In the genomic region with DNA sequence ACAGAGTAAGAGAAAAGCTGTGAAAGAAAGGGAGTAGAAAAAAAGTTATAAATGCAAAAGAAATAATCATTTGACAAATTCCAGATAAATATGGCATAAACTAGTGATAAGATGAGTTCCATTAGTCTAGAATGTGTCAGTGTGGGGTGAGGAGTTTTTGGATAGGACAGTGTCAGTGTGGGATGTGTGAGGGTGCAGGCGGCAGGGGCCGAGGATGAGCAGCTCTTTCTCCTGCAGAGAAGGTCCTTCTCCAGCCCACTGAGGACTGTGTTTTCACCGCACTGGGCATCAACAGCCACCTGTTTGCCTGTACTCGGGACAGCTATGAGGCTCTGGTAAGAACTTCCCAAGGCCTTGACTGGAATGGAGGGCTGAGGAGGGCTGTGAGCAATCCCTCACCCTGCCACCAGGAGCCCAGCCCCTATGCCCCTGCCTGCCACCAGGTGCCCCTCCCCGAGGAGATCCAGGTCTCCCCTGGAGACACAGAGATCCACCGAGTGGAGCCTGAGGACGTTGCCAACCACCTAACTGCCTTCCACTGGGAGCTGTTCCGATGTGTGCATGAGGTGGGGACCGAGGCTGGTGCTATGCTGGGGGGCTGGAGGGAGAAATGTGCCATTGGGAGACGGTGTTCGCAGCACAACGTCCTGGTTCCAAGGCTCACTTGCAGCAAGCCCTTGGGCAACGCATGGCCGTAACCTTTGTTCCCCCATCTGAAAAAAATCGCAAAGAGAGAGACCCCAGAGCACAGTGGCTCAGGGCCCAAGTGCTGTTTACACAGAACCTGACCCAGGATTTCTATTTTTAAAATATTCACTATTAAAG, we compare ENCODE assay signal across 1 cellular context.
TF ChIP-seq lines count a peak whose summit lies in the region.

No MANE protein-coding gene starts in this region.

TF ChIP-seq in SK-N-SH, 30 proteins besides CTCF, POLR2A, EP300 and RAD21 (continued from another document):
- TF ChIP-seq, protein P1, sequence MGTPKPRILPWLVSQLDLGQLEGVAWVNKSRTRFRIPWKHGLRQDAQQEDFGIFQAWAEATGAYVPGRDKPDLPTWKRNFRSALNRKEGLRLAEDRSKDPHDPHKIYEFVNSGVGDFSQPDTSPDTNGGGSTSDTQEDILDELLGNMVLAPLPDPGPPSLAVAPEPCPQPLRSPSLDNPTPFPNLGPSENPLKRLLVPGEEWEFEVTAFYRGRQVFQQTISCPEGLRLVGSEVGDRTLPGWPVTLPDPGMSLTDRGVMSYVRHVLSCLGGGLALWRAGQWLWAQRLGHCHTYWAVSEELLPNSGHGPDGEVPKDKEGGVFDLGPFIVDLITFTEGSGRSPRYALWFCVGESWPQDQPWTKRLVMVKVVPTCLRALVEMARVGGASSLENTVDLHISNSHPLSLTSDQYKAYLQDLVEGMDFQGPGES (IDR thresholded peaks at IDR 0.05; ENCODE audit: low read depth, low read length) = no peak
- TF ChIP-seq, protein P2, sequence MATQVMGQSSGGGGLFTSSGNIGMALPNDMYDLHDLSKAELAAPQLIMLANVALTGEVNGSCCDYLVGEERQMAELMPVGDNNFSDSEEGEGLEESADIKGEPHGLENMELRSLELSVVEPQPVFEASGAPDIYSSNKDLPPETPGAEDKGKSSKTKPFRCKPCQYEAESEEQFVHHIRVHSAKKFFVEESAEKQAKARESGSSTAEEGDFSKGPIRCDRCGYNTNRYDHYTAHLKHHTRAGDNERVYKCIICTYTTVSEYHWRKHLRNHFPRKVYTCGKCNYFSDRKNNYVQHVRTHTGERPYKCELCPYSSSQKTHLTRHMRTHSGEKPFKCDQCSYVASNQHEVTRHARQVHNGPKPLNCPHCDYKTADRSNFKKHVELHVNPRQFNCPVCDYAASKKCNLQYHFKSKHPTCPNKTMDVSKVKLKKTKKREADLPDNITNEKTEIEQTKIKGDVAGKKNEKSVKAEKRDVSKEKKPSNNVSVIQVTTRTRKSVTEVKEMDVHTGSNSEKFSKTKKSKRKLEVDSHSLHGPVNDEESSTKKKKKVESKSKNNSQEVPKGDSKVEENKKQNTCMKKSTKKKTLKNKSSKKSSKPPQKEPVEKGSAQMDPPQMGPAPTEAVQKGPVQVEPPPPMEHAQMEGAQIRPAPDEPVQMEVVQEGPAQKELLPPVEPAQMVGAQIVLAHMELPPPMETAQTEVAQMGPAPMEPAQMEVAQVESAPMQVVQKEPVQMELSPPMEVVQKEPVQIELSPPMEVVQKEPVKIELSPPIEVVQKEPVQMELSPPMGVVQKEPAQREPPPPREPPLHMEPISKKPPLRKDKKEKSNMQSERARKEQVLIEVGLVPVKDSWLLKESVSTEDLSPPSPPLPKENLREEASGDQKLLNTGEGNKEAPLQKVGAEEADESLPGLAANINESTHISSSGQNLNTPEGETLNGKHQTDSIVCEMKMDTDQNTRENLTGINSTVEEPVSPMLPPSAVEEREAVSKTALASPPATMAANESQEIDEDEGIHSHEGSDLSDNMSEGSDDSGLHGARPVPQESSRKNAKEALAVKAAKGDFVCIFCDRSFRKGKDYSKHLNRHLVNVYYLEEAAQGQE (IDR thresholded peaks at IDR 0.05; ENCODE audit: low read depth, low read length) = no peak
